ENCODE assay signal across 8 cellular contexts in the genomic region with DNA sequence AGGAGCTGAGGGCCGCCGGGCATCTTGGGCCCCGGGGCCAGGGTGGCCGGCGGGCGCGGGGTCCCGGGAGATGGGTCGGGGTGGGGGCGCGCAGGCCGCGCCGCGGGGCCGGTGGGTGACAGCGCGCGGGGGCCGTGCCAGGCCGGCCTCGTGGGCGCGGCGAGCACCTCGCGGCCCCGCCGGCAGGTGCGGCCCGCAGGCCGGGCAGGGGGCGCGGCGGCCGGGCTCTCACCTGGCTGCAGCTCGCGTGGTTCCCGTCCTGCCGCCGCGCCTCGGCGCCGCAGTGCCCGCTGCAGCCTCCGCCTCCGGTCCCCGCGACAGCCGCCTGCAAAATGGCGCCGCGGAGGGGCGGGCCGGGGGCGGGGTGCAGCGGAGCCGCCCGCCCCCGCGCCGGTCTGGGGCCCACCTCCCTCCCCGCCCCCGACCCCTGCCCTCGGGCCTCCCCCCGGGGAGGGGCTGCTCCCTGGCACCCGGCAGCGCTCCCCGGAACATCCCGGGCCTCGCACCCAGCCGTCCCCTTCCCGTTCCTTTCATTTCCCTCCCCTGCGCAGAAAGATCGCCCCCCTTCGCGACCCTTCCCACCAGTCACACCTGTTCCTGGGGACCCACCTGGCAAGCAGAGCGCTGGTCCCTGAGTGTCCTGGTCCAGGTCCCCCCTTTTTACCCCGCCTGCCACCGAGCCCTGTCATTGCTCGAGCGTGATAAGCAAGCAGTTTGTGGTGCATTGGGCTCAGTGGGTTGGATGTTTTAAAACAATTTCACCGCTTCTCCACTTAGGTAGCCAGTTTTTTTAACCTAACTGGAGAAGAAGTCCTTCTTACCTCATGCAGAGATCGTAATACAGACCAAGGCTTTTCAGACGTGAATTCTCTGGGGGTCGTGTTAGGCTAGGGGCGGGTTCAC. TPM values are rescaled to one million over a fixed set of nuclear protein-coding genes. Genes with fewer than 3 reads are reported as not detected.
DNase-seq lines count a peak whose midpoint lies in the region; ATAC-seq and TF ChIP-seq lines count a peak whose summit lies in the region.

A gene (minus strand): TSS at position 337 of the 903 bp plus-strand sequence. CDS start 68,948 bp downstream, outside the sequence.

- no peaks in the 10 kb centered on the region for H3K27me3 Mint-ChIP-seq in CD4-positive, CD25-positive, alpha-beta regulatory T cell

- H3K9ac ChIP-seq in muscle layer of colon (ENCODE audit: low read length) = peak within 1 kb of the TSS; percentile 68

- DNase-seq in CD4-positive, CD25-positive, alpha-beta regulatory T cell = peak; percentile 46 to 67 (median 61)
- DNase-seq in NCI-H460 (ENCODE audit: extremely low read depth, low read depth) (peak; percentile 8), activated T-cell treated with anti-CD3 and anti-CD28 coated beads for 1 hour (ENCODE audit: low read depth) (peak; percentile 45), epithelial cell of esophagus (ENCODE audit: low read depth) (peak; percentile 38)
- DNase-seq in stimulated activated effector memory CD8-positive, alpha-beta T cell treated with anti-CD3 and anti-CD28 coated beads, Interleukin-12 subunit alpha, Interleukin-12 subunit beta, amount 100 ng/mL, for 72 hours (ENCODE audit: low spot score in 2 of 2) = peak; percentile 26 to 58

- peaks cover 24% of the 10 kb centered on the region for H3K4me1 ChIP-seq in CD4-positive, CD25-positive, alpha-beta regulatory T cell (ENCODE audit: control insufficient read depth, insufficient read depth, low read length, poor library complexity, severe bottlenecking)
- peaks cover 12% of the 10 kb centered on the region for H3K4me1 ChIP-seq in muscle layer of colon (ENCODE audit: insufficient read depth, low read length)

- H3K27ac ChIP-seq in CD4-positive, CD25-positive, alpha-beta regulatory T cell (ENCODE audit: insufficient read depth, low read length, poor library complexity, severe bottlenecking) = no peak within 1 kb of the TSS
- H3K27ac ChIP-seq in muscle layer of colon (ENCODE audit: low read depth, low read length) = peak within 1 kb of the TSS; percentile 58

- H3K9me3 ChIP-seq in CD4-positive, CD25-positive, alpha-beta regulatory T cell (ENCODE audit: control insufficient read depth in 2 of 2, low read length in 2 of 2) = no peaks in the 10 kb centered on the region
- no peaks in the 10 kb centered on the region for H3K9me3 ChIP-seq in muscle layer of colon (ENCODE audit: low read length)

- peaks cover 0 to 1% (median 0%) of the 10 kb centered on the region in 7 donors for H3K9me3 Mint-ChIP-seq in CD4-positive, CD25-positive, alpha-beta regulatory T cell
- H3K9me3 Mint-ChIP-seq in stimulated activated effector memory CD8-positive, alpha-beta T cell treated with anti-CD3 and anti-CD28 coated beads, Interleukin-12 subunit alpha, Interleukin-12 subunit beta, amount 100 ng/mL, for 72 hours = no peaks in the 10 kb centered on the region

- H3K4me3 Mint-ChIP-seq in CD4-positive, CD25-positive, alpha-beta regulatory T cell = peak within 1 kb of the TSS; percentile 93 to 98 (median 95)
- peak within 1 kb of the TSS; percentile 94 for H3K4me3 Mint-ChIP-seq in stimulated activated effector memory CD8-positive, alpha-beta T cell treated with anti-CD3 and anti-CD28 coated beads, Interleukin-12 subunit alpha, Interleukin-12 subunit beta, amount 100 ng/mL, for 72 hours

- TF ChIP-seq CTCF in epithelial cell of esophagus (IDR thresholded peaks at IDR 0.05; ENCODE audit: insufficient read depth, low read depth, low read length, missing control alignments) = no peak

- peak within 1 kb of the TSS; percentile 90 to 96 (median 94) for H3K27ac Mint-ChIP-seq in CD4-positive, CD25-positive, alpha-beta regulatory T cell
- H3K27ac Mint-ChIP-seq in stimulated activated effector memory CD8-positive, alpha-beta T cell treated with anti-CD3 and anti-CD28 coated beads, Interleukin-12 subunit alpha, Interleukin-12 subunit beta, amount 100 ng/mL, for 72 hours = peak within 1 kb of the TSS; percentile 89

- H3K4me3 ChIP-seq in CD4-positive, CD25-positive, alpha-beta regulatory T cell (ENCODE audit: low read depth, low read length) = peak within 1 kb of the TSS; percentile 78
- H3K4me3 ChIP-seq in epithelial cell of esophagus (ENCODE audit: low read length) (peak within 1 kb of the TSS; percentile 60), muscle layer of colon (ENCODE audit: low read depth in 1 of 2, low read length in 2 of 2) (peak within 1 kb of the TSS; percentile 84 to 93)

- no peaks in the 10 kb centered on the region for H3K36me3 Mint-ChIP-seq in CD4-positive, CD25-positive, alpha-beta regulatory T cell
- no peaks in the 10 kb centered on the region for H3K36me3 Mint-ChIP-seq in stimulated activated effector memory CD8-positive, alpha-beta T cell treated with anti-CD3 and anti-CD28 coated beads, Interleukin-12 subunit alpha, Interleukin-12 subunit beta, amount 100 ng/mL, for 72 hours

- ATAC-seq in CD4-positive, CD25-positive, alpha-beta regulatory T cell (ENCODE audit: low read depth in 2 of 2) = peak; percentile 81 to 82
- ATAC-seq in GM21825 (IDR thresholded peaks at IDR 0.05; ENCODE audit: unreplicated experiment) = peak; percentile 53
- peak; percentile 85 for ATAC-seq in stimulated activated effector memory CD8-positive, alpha-beta T cell treated with anti-CD3 and anti-CD28 coated beads, Interleukin-12 subunit alpha, Interleukin-12 subunit beta, amount 100 ng/mL, for 72 hours
- ATAC-seq in HG03342 (IDR thresholded peaks at IDR 0.05; ENCODE audit: unreplicated experiment) = no peak

- peaks cover 5 to 41% (median 23%) of the 10 kb centered on the region in 4 donors for H3K4me1 Mint-ChIP-seq in CD4-positive, CD25-positive, alpha-beta regulatory T cell
- H3K4me1 Mint-ChIP-seq in stimulated activated effector memory CD8-positive, alpha-beta T cell treated with anti-CD3 and anti-CD28 coated beads, Interleukin-12 subunit alpha, Interleukin-12 subunit beta, amount 100 ng/mL, for 72 hours = peaks cover 32% of the 10 kb centered on the region

- H3K36me3 ChIP-seq in CD4-positive, CD25-positive, alpha-beta regulatory T cell (ENCODE audit: control insufficient read depth, insufficient read depth, low read length) = no peaks in the 10 kb centered on the region
- no peaks in the 10 kb centered on the region for H3K36me3 ChIP-seq in muscle layer of colon (ENCODE audit: insufficient read depth, low read length)

- no peaks in the 10 kb centered on the region for H3K27me3 ChIP-seq in CD4-positive, CD25-positive, alpha-beta regulatory T cell (ENCODE audit: control insufficient read depth, insufficient read depth, low read length)
- H3K27me3 ChIP-seq in muscle layer of colon (ENCODE audit: control insufficient read depth in 1 of 2, insufficient read depth in 2 of 2, low read length in 2 of 2) = no peaks in the 10 kb centered on the region

RNA-seq across cellular contexts. Expression of the gene that starts here (rescaled TPM):
- total RNA-seq in CD4-positive, CD25-positive, alpha-beta regulatory T cell = 19.6 TPM
- 1 to 10 TPM; 3.7 to 5.2 (median 4.3) TPM for polyA plus RNA-seq in CD4-positive, CD25-positive, alpha-beta regulatory T cell
- 17.5 and 20.5 TPM in 2 replicates for total RNA-seq in NCI-H460 (2014; rRNA removed; shearing (Covaris generic))
- 25.9 and 34.1 TPM in 2 replicates for polyA plus RNA-seq in NCI-H460 (2014; cell fraction: nucleus; rRNA removed)

Comparison
In these comparisons a context has a peak if more than half of its experiments do, and no peak if none do; other contexts are left out.
1. DNase-seq: peak in every context shown above with its lines; median percentile 61 in CD4-positive, CD25-positive, alpha-beta regulatory T cell; 45 in activated T-cell treated with anti-CD3 and anti-CD28 coated beads for 1 hour; 42 in stimulated activated effector memory CD8-positive, alpha-beta T cell treated with anti-CD3 and anti-CD28 coated beads, Interleukin-12 subunit alpha, Interleukin-12 subunit beta, amount 100 ng/mL, for 72 hours; 38 in epithelial cell of esophagus; 8 in NCI-H460.